In the genomic region with DNA sequence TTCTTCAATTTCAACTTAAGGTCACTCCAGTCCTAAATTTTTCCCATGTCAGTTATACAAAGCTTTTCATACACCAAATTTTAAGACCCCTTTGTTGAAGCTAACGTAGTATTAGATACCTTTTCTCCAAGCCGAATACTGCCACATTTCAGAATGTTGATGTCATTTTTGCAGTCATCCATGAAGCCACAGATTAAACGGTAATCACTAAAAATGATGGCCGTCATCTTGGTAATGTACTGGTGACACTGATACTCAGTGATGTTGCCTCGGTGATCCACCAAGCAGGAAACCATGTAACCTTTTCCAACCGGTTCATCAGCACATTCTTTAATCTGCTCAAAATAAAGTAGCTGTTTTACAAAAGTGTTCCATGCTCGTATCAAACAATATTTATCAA, we compare ENCODE assay signal across 17 cellular contexts.
"Had no signal": no experiment of that assay in that cellular context is flagged by ENCODE, and none has a peak within 500 bp of the region (broad histone marks: within the 10 kb centered on the region; RNA-seq: fewer than 3 reads in every experiment).

No MANE protein-coding gene starts in this region.

- H3K4me1 ChIP-seq: colonic mucosa, spleen had no signal

- H3K27ac Mint-ChIP-seq: activated CD4-positive, alpha-beta T cell treated with anti-CD3 and anti-CD28 coated beads, Interleukin-2, amount 10 ng/mL, durations not matched to agents 7 days and 5 days had no signal

- H3K9me3 Mint-ChIP-seq: activated CD4-positive, alpha-beta T cell treated with anti-CD3 and anti-CD28 coated beads, Interleukin-2, amount 10 ng/mL, durations not matched to agents 7 days and 5 days; central memory CD8-positive, alpha-beta T cell; nephron had no signal

- H3K27me3 Mint-ChIP-seq: activated CD4-positive, alpha-beta T cell treated with anti-CD3 and anti-CD28 coated beads, Interleukin-2, amount 10 ng/mL, durations not matched to agents 7 days and 5 days; central memory CD8-positive, alpha-beta T cell had no signal

- H3K27ac ChIP-seq: ascending aorta, colonic mucosa, spleen, thyroid gland had no signal

- H3K9me3 ChIP-seq: ascending aorta, colonic mucosa, spleen, thyroid gland had no signal

- H3K27me3 ChIP-seq: ascending aorta, colonic mucosa, spleen, thyroid gland had no signal

- H3K4me3 ChIP-seq: ascending aorta, colonic mucosa, spleen, thyroid gland had no signal

- H3K4me3 Mint-ChIP-seq: activated CD4-positive, alpha-beta T cell treated with anti-CD3 and anti-CD28 coated beads, Interleukin-2, amount 10 ng/mL, durations not matched to agents 7 days and 5 days; central memory CD8-positive, alpha-beta T cell; nephron had no signal

- H3K36me3 ChIP-seq: colonic mucosa, thyroid gland had no signal

- DNase-seq: activated CD4-positive, alpha-beta T cell treated with anti-CD3 and anti-CD28 coated beads, Interleukin-2, amount 10 ng/mL, durations not matched to agents 7 days and 5 days; activated CD8-positive, alpha-beta memory T cell treated with anti-CD3 and anti-CD28 coated beads for 24 hours; activated CD8-positive, alpha-beta memory T cell treated with anti-CD3 and anti-CD28 coated beads, Interleukin-2, amount 50 U/mL, for 48 hours; activated naive CD4-positive, alpha-beta T cell; colonic mucosa; erythroblast; head of caudate nucleus; kidney; mesendoderm; spleen; stimulated activated CD8-positive, alpha-beta memory T cell treated with anti-CD3 and anti-CD28 coated beads, Interleukin-4, amount 100 ng/mL, for 48 hours; stimulated activated naive CD4-positive, alpha-beta T cell; T-helper 1 cell; thyroid gland had no signal
